Comparison of ENCODE assay signal across 7 cellular contexts in the genomic region with DNA sequence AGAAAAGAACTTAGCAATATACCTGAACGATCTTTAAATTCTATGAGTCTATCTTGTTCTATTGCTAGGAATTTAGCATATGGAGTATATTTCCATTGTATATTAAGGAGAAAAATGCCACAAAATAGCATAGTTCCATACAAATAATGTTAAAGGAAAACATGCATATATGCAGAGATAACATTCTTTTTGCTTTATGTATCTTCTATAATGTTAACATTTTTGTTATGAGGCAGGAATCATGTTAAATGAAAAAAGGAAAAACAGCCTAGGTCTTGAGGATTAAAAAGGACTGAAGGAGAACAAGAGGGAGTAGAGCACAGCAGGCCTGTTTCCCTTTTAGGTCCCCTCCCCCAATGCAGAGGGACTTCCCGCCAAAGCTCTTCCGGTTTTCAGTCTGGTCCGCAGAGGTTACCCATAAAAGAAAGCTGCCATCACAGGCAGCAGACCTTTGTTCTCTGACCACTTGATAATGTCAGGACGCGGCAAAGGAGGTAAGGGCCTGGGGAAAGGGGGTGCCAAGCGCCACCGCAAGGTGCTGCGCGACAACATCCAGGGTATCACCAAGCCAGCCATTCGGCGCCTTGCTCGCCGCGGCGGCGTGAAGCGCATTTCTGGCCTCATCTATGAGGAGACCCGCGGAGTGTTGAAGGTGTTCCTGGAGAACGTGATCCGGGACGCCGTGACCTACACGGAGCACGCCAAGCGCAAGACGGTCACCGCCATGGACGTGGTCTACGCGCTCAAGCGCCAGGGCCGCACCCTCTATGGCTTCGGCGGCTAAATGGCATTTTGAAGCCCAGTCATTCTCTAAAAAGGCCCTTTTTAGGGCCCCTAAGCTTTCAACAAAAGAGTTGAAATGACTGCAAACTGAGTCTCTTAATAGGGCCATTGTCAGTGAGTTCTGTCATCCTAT.
DNase-seq lines count a peak whose midpoint lies in the region; ATAC-seq and TF ChIP-seq lines count a peak whose summit lies in the region.

No MANE protein-coding gene starts in this region.

- intact Hi-C loops in OCI-LY7 (cut with micrococcal nuclease; ENCODE audit: unreplicated experiment) (loop anchor here (2.0 to 10.0 kb wide), 2 partner anchors 728 to 1736 kb away; a partner anchor contains a TSS), heart left ventricle (cut with DNase I) (loop anchor here in 4 of 10 donors (10.0 kb wide), 3 partner anchors 824 to 1114 kb away; a partner anchor contains a TSS), prostate gland (cut with DNase I) (loop anchor here (10.0 kb wide), 3 partner anchors 854 to 984 kb away; a partner anchor contains a TSS)

- no peaks in the 10 kb centered on the region for H3K27me3 ChIP-seq in heart left ventricle
- H3K27me3 ChIP-seq in prostate gland (replicated peaks; ENCODE audit: insufficient read depth) = no peaks in the 10 kb centered on the region

- H3K36me3 ChIP-seq in OCI-LY7 (ENCODE audit: insufficient read depth, low read length) (peaks cover 10% of the 10 kb centered on the region; the same call in 1 of the 2 replicates), heart left ventricle (peaks cover 0 to 18% (median 0%) of the 10 kb centered on the region in 9 donors), prostate gland (no peaks in the 10 kb centered on the region)

- H3K4me2 ChIP-seq in OCI-LY7 (ENCODE audit: low read length) = peak overlapping the region; percentile 75

- CTCF ChIA-PET in OCI-LY7 (lab: Charles Lee; ENCODE audit: unreplicated experiment) = interaction anchor here (0.5 to 0.6 kb wide), 2 partner anchors 337 to 1108 kb away, joined by 3 read pairs; no protein-coding TSS in a partner anchor

- BruUV-seq in OCI-LY7 (replicated peaks; lab: Mats Ljungman, UMichigan) = TSS peak; percentile 88

- peak overlapping the region; percentile 99 for H3K27ac ChIP-seq in OCI-LY7 (ENCODE audit: low read depth, low read length, poor library complexity, severe bottlenecking)
- H3K27ac ChIP-seq in heart left ventricle = peak overlapping the region; percentile 14 to 96 (median 88)
- H3K27ac ChIP-seq in prostate gland = peak overlapping the region; percentile 49 to 65

- 6 to 10% (median 8%) methylated on average over 32 to 36 of the region's 36 CpGs for WGBS in heart left ventricle, 4 donors
- WGBS in prostate gland = 22% methylated on average over 36 of the region's 36 CpGs

- POLR2A ChIA-PET in OCI-LY7 (lab: Charles Lee) = interaction anchor here (0.6 to 5.4 kb wide), 30 partner anchors 9 to 1118 kb away, joined by 3 to 66 read pairs (median 5); a partner anchor contains a TSS

- peaks cover 78% of the 10 kb centered on the region for H3K4me1 ChIP-seq in OCI-LY7 (ENCODE audit: insufficient read depth, low read length, poor library complexity, severe bottlenecking)
- H3K4me1 ChIP-seq in heart left ventricle = peaks cover 0 to 64% (median 8%) of the 10 kb centered on the region in 12 donors
- H3K4me1 ChIP-seq in prostate gland (replicated peaks) = no peaks in the 10 kb centered on the region

- ATAC-seq in GM18858 (IDR thresholded peaks at IDR 0.05; ENCODE audit: unreplicated experiment) = peak; percentile 50
- ATAC-seq in HG02981 (IDR thresholded peaks at IDR 0.05; ENCODE audit: unreplicated experiment) = peak; percentile 47
- ATAC-seq in heart left ventricle = peak; percentile 71 to 96 (median 94)

- TF ChIP-seq CTCF in OCI-LY7 (conservative IDR thresholded peaks at IDR 0.05; ENCODE audit: low read length) (no peak), heart left ventricle (IDR thresholded peaks at IDR 0.05) (no peak), prostate gland (IDR thresholded peaks at IDR 0.05) (no peak)

- peaks cover 23% of the 10 kb centered on the region; the same call in 1 of the 2 replicates for H3K79me2 ChIP-seq in OCI-LY7 (ENCODE audit: insufficient read depth, low read depth, low read length)

- H3K4me3 ChIP-seq in OCI-LY7 (ENCODE audit: low read depth, low read length, poor library complexity, severe bottlenecking) (peak overlapping the region; percentile 77), heart left ventricle (peak overlapping the region; percentile 36 to 80 (median 63)), prostate gland (peak overlapping the region; percentile 22 to 27)

- no peak overlapping the region for H2AFZ ChIP-seq in OCI-LY7 (ENCODE audit: low read length)

- DNase-seq in OCI-LY7 (ENCODE audit: low spot score) = peak; percentile 95
- DNase-seq in activated gamma-delta T cell treated with Interleukin-2 at 50 U/mL for 16 hours = peak; percentile 42
- peak; percentile 40 to 75 (median 61) for DNase-seq in heart left ventricle
- DNase-seq in prostate gland (ENCODE audit: low spot score) = no peak
- no peak for DNase-seq in occipital lobe (lab: John Stamatoyannopoulos, UW)

- peak in 1 of 2 donors; percentile 36 for TF ChIP-seq POLR2A in heart left ventricle (IDR thresholded peaks at IDR 0.05)
- TF ChIP-seq POLR2A in prostate gland (IDR thresholded peaks at IDR 0.05) = no peak

- H4K20me1 ChIP-seq in OCI-LY7 (ENCODE audit: insufficient read depth, low read length) = no peaks in the 10 kb centered on the region

- H3K9me2 ChIP-seq in OCI-LY7 (ENCODE audit: insufficient read depth, low read length) = no peaks in the 10 kb centered on the region

- H3K9me3 ChIP-seq in OCI-LY7 (ENCODE audit: low read length) (peaks cover 8% of the 10 kb centered on the region; the same call in 1 of the 2 replicates), heart left ventricle (no peaks in the 10 kb centered on the region), prostate gland (no peaks in the 10 kb centered on the region)

Comparison
In these comparisons a context has a peak if more than half of its experiments do, and no peak if none do; other contexts are left out.
1. DNase-seq: peak in OCI-LY7 (single experiment), activated gamma-delta T cell treated with Interleukin-2 at 50 U/mL for 16 hours (single experiment) and heart left ventricle (5 of 5); none in prostate gland (single experiment) and occipital lobe (single experiment).
2. H3K4me3 ChIP-seq: peak in every context shown above with its lines; median percentile 77 in OCI-LY7; 63 in heart left ventricle; 24 in prostate gland.
3. Peak in every context shown above with its lines, with median percentiles within 50 percentile points of each other: ATAC-seq and H3K27ac ChIP-seq.